Comparison of ENCODE assay signal across 10 cellular contexts in the genomic region with DNA sequence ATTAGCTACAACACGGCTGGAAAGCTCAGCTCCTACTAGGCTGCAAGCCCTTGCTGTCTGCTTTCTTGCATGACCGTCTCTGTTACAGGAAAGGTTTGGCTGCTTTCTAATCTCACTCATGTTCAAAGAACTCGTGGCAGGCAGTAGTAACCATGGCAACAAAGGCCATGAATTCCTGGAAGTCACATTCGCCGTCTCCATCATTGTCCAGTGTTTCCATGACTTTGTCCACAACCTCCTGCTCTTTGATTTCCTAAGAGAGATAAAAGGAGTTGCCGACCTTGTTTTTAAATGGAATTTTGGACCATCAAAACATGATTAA. TPM values are rescaled to one million over a fixed set of nuclear protein-coding genes. Genes with fewer than 3 reads are reported as not detected.
DNase-seq lines count a peak whose midpoint lies in the region; ATAC-seq and TF ChIP-seq lines count a peak whose summit lies in the region.
"Had no signal": no experiment of that assay in that cellular context is flagged by ENCODE, and none has a peak within 500 bp of the region (broad histone marks: within the 10 kb centered on the region; RNA-seq: fewer than 3 reads in every experiment).

No MANE protein-coding gene starts in this region.

- H3K36me3 Mint-ChIP-seq in endothelial cell (ENCODE audit: low read depth, unreplicated experiment) = peaks cover 12% of the 10 kb centered on the region

- no peak overlapping the region for H2BK15ac ChIP-seq in mesenchymal stem cell (ENCODE audit: low read depth, poor library complexity, severe bottlenecking)

- 50% methylated on average over 5 of the region's 6 CpGs for WGBS in mesenchymal stem cell

- H3K27me3 Mint-ChIP-seq in endothelial cell (ENCODE audit: unreplicated experiment) = peaks cover 5% of the 10 kb centered on the region

- no peak overlapping the region for H3K18ac ChIP-seq in mesenchymal stem cell (ENCODE audit: low read depth in 1 of 2, low read length in 2 of 2)

- H3K27ac ChIP-seq in mesenchymal stem cell (ENCODE audit: low read length, poor library complexity, severe bottlenecking) = no peak overlapping the region

- no peak overlapping the region for H3K4me2 ChIP-seq in mesenchymal stem cell (ENCODE audit: low read length, poor library complexity, severe bottlenecking)

- no peak overlapping the region for H2AK5ac ChIP-seq in mesenchymal stem cell (ENCODE audit: low read length, severe bottlenecking)

- H3K4ac ChIP-seq in mesenchymal stem cell (ENCODE audit: low read depth in 1 of 2, low read length in 2 of 2) = no peak overlapping the region

- no peak overlapping the region for H3K23ac ChIP-seq in mesenchymal stem cell (ENCODE audit: low read length in 2 of 2)

- DNase-seq in ACHN (peak; percentile 64), M059J (ENCODE audit: low read depth) (peak; percentile 88), endothelial cell (ENCODE audit: low spot score) (peak; percentile 61), mesenchymal stem cell (peak; percentile 79), NCI-H510A (lab: John Stamatoyannopoulos, UW) (no peak)
- DNase-seq: Calu3; stimulated activated CD4-positive, alpha-beta T cell treated with anti-CD3 and anti-CD28 coated beads, Interleukin-2, amount 100 ng/mL, for 24 hours had no signal

- H3K9ac ChIP-seq in mesenchymal stem cell (ENCODE audit: low read length) = peak overlapping the region; percentile 44

- peaks cover 3% of the 10 kb centered on the region for H3K9me3 Mint-ChIP-seq in endothelial cell (ENCODE audit: unreplicated experiment)

- H4K8ac ChIP-seq in mesenchymal stem cell (ENCODE audit: low read length) = no peak overlapping the region

- no peak overlapping the region for H2BK120ac ChIP-seq in mesenchymal stem cell (ENCODE audit: low read depth, low read length)

- no peak overlapping the region for H2AFZ ChIP-seq in mesenchymal stem cell (ENCODE audit: low read depth, low read length)

- ATAC-seq in HG03354 (IDR thresholded peaks at IDR 0.05; ENCODE audit: poor library complexity, severe bottlenecking, unreplicated experiment) = no peak
- ATAC-seq in GM21423 (IDR thresholded peaks at IDR 0.05; ENCODE audit: unreplicated experiment) = no peak
- ATAC-seq in HG03139 (IDR thresholded peaks at IDR 0.05; ENCODE audit: unreplicated experiment) = no peak

- no peak overlapping the region for H2BK5ac ChIP-seq in mesenchymal stem cell (ENCODE audit: low read depth, low read length, poor library complexity, severe bottlenecking)

- H4K91ac ChIP-seq in mesenchymal stem cell (ENCODE audit: low read length) = no peak overlapping the region

- H3K4me1 ChIP-seq in mesenchymal stem cell (ENCODE audit: control insufficient read depth, insufficient read depth, low read depth, low read length) = peaks cover 3% of the 10 kb centered on the region

- peaks cover 16% of the 10 kb centered on the region for H3K4me1 Mint-ChIP-seq in endothelial cell (ENCODE audit: unreplicated experiment)

- H3K4me3 Mint-ChIP-seq in endothelial cell (ENCODE audit: unreplicated experiment) = no peak overlapping the region

- peak overlapping the region in 1 of 2 experiments; percentile 39 for H3K4me3 ChIP-seq in mesenchymal stem cell (ENCODE audit: insufficient read depth in 1 of 2, low read depth in 1 of 2, low read length in 2 of 2)

- H3K14ac ChIP-seq in mesenchymal stem cell (ENCODE audit: low read length in 2 of 2) = no peak overlapping the region

- H2BK12ac ChIP-seq in mesenchymal stem cell (ENCODE audit: low read length in 2 of 2) = no peak overlapping the region

- no peak for TF ChIP-seq CTCF in endothelial cell (IDR thresholded peaks at IDR 0.05; ENCODE audit: unreplicated experiment)

- no peaks in the 10 kb centered on the region for H3K9me3 ChIP-seq in mesenchymal stem cell (ENCODE audit: control insufficient read depth, low read length)

- no peaks in the 10 kb centered on the region for H3K27me3 ChIP-seq in mesenchymal stem cell (ENCODE audit: control insufficient read depth in 1 of 2, insufficient read depth in 1 of 2, low read length in 2 of 2)

- H3K36me3 ChIP-seq in mesenchymal stem cell (ENCODE audit: control insufficient read depth in 1 of 2, insufficient read depth in 2 of 2, low read depth in 1 of 2, low read length in 2 of 2) = no peaks in the 10 kb centered on the region

- in situ Hi-C loops in ACHN (cut with HindIII; ENCODE audit: low pct_ligation_motif_present, low pct_unique_long_range_greater_than_20kb, low sequenced_read_pairs) = no loop called here

- peak overlapping the region; percentile 93 for H3K27ac Mint-ChIP-seq in endothelial cell (ENCODE audit: unreplicated experiment)

- no peaks in the 10 kb centered on the region for H3K79me1 ChIP-seq in mesenchymal stem cell (replicated peaks; ENCODE audit: low read length, poor library complexity, severe bottlenecking)

RNA-seq across cellular contexts. Expression of gene S100B, which starts 5.7 kb away (rescaled TPM):
- not detected in 2 replicates for total RNA-seq in M059J (2014; rRNA removed; shearing (Covaris generic))
- total RNA-seq in endothelial cell (ENCODE audit: unreplicated experiment) = 0.54 TPM
- polyA plus RNA-seq in mesenchymal stem cell (2013, experiment 1 of 2) = not detected
- not detected for polyA plus RNA-seq in mesenchymal stem cell (2013, experiment 2 of 2)
- total RNA-seq: Calu3 had no signal

RNA-seq across cellular contexts. Expression of gene PRMT2, which starts 36.3 kb away (rescaled TPM):
- total RNA-seq in M059J (2014; rRNA removed; shearing (Covaris generic)) = 75.0 and 117 TPM in 2 replicates
- total RNA-seq in endothelial cell (ENCODE audit: unreplicated experiment) = 151 TPM
- polyA plus RNA-seq in mesenchymal stem cell (2013, experiment 1 of 2) = 52.5 TPM
- 50.4 TPM for polyA plus RNA-seq in mesenchymal stem cell (2013, experiment 2 of 2)
